Comparison of ENCODE assay signal across 1 cellular context in genomic region chr15:31293655-31294054, GRCh38.
TF ChIP-seq lines count a peak whose summit lies in the region.

No MANE protein-coding gene starts in this region.

TF ChIP-seq in HepG2, 621 proteins besides CTCF, POLR2A, EP300 and RAD21 (continued from another document):
- TF ChIP-seq ZBTB43 (CRISPR knock-in tag; conservative IDR thresholded peaks at IDR 0.05) (peak; percentile 77), NAIF1 (CRISPR knock-in tag; IDR thresholded peaks at IDR 0.05; ENCODE audit: borderline replicate concordance) (no peak), STAT6 (CRISPR knock-in tag; IDR thresholded peaks at IDR 0.05; ENCODE audit: borderline replicate concordance) (no peak), XBP1 (CRISPR knock-in tag; IDR thresholded peaks at IDR 0.05) (no peak), HNRNPL (IDR thresholded peaks at IDR 0.05; ENCODE audit: low read depth, low read length) (no peak), BRCA1 (CRISPR knock-in tag; IDR thresholded peaks at IDR 0.05) (no peak), PREB (CRISPR knock-in tag; IDR thresholded peaks at IDR 0.05) (no peak), ISL2 (CRISPR knock-in tag; IDR thresholded peaks at IDR 0.05) (peak; percentile 78), HIC2 (CRISPR knock-in tag; IDR thresholded peaks at IDR 0.05; ENCODE audit: low read depth) (no peak), ZNF761 (CRISPR knock-in tag; conservative IDR thresholded peaks at IDR 0.05) (no peak), ZNF143 (CRISPR knock-in tag; IDR thresholded peaks at IDR 0.05) (no peak), ZNF20 (CRISPR knock-in tag; IDR thresholded peaks at IDR 0.05) (no peak), FOXP4 (CRISPR knock-in tag; IDR thresholded peaks at IDR 0.05) (peak; percentile 91), DRAP1 (CRISPR knock-in tag; IDR thresholded peaks at IDR 0.05) (no peak), ZBTB44 (CRISPR knock-in tag; IDR thresholded peaks at IDR 0.05) (no peak), PAWR (CRISPR knock-in tag; IDR thresholded peaks at IDR 0.05; ENCODE audit: borderline replicate concordance) (no peak), ZBTB42 (CRISPR knock-in tag; IDR thresholded peaks at IDR 0.05) (no peak), USF2 (IDR thresholded peaks at IDR 0.05; ENCODE audit: low read depth, low read length) (no peak), USF2 (CRISPR knock-in tag; IDR thresholded peaks at IDR 0.05; ENCODE audit: borderline replicate concordance) (no peak), ZNF713 (CRISPR knock-in tag; IDR thresholded peaks at IDR 0.05) (no peak), ZNF256 (CRISPR knock-in tag; conservative IDR thresholded peaks at IDR 0.05) (no peak), ZNF333 (CRISPR knock-in tag; IDR thresholded peaks at IDR 0.05; ENCODE audit: borderline replicate concordance) (no peak), SP2 (CRISPR knock-in tag; IDR thresholded peaks at IDR 0.05) (no peak), ZNF431 (CRISPR knock-in tag; IDR thresholded peaks at IDR 0.05; ENCODE audit: borderline replicate concordance, low read depth) (no peak), YEATS2 (CRISPR knock-in tag; IDR thresholded peaks at IDR 0.05; ENCODE audit: borderline replicate concordance) (no peak), LRRFIP1 (CRISPR knock-in tag; conservative IDR thresholded peaks at IDR 0.05) (no peak), KAT8 (CRISPR knock-in tag; IDR thresholded peaks at IDR 0.05) (peak; percentile 48; the same call in 1 of the 2 replicates), TEF (CRISPR knock-in tag; IDR thresholded peaks at IDR 0.05) (no peak), MLX (CRISPR knock-in tag; IDR thresholded peaks at IDR 0.05) (no peak), MED8 (CRISPR knock-in tag; IDR thresholded peaks at IDR 0.05; ENCODE audit: insufficient replicate concordance) (no peak), HINFP (CRISPR knock-in tag; IDR thresholded peaks at IDR 0.05; ENCODE audit: low read depth) (no peak), ZNF468 (CRISPR knock-in tag; IDR thresholded peaks at IDR 0.05) (no peak), ZNF441 (CRISPR knock-in tag; IDR thresholded peaks at IDR 0.05; ENCODE audit: borderline replicate concordance) (no peak)
